Comparison of ENCODE assay signal across 1 cellular context in the genomic region with DNA sequence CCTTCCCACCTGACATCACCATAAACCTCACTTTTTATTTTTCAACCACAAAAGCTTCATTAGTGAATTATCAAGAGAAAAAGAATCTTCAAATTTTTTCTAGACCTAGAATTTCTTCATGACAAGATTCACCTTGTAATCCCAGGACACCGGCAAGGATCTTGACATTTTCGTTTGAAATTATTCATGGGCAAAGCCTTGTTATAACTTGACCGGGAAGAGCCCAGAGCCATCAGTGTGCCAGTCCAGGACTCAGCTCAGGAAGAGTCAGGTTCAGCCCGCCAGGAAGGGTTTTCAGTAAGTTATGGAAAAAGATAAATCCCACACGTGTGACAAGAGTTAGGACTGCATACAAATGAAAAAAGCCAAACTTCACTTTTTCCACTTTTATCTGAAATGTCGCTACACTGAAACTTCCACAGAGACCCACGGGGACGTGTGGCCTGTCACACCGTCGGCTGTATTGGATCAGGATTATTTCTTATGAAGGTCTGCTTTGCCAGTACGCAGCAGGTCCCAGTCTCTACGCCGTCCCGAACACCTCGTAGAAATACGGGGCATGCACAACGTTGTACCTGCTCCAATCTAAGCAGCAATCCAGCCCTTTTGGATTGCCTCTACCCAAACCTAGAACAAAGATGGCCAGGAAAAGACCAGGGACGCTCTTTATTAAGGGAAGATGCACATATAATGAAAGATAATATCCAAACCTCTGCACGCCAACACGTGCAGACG.
TF ChIP-seq lines count a peak whose summit lies in the region.

No MANE protein-coding gene starts in this region.

TF ChIP-seq in H1, 55 proteins besides CTCF, POLR2A, EP300 and RAD21:
- TF ChIP-seq RBBP5 (IDR thresholded peaks at IDR 0.05; ENCODE audit: borderline replicate concordance, low read depth, low read length), result no peak
- TF ChIP-seq ASH2L (IDR thresholded peaks at IDR 0.05; ENCODE audit: low read length), result no peak
- no peak for TF ChIP-seq SP2 (IDR thresholded peaks at IDR 0.05; ENCODE audit: low read length)
- no peak for TF ChIP-seq TEAD4 (IDR thresholded peaks at IDR 0.05; ENCODE audit: low read depth, low read length)
- no peak for TF ChIP-seq SIN3A (conservative IDR thresholded peaks at IDR 0.05 in 1 of 2, IDR thresholded peaks at IDR 0.05 in 1 of 2; ENCODE audit: low read depth in 1 of 2, low read length in 2 of 2)
- TF ChIP-seq, protein P1, sequence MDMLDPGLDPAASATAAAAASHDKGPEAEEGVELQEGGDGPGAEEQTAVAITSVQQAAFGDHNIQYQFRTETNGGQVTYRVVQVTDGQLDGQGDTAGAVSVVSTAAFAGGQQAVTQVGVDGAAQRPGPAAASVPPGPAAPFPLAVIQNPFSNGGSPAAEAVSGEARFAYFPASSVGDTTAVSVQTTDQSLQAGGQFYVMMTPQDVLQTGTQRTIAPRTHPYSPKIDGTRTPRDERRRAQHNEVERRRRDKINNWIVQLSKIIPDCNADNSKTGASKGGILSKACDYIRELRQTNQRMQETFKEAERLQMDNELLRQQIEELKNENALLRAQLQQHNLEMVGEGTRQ (IDR thresholded peaks at IDR 0.05; ENCODE audit: low read length), result no peak
- no peak for TF ChIP-seq TCF12 (IDR thresholded peaks at IDR 0.05; ENCODE audit: low read depth, low read length)
- TF ChIP-seq BCL11A (IDR thresholded peaks at IDR 0.05; ENCODE audit: low read depth in 2 of 2, low read length in 2 of 2), result no peak
- no peak for TF ChIP-seq CHD2 (IDR thresholded peaks at IDR 0.05; ENCODE audit: low read length)
- TF ChIP-seq CTBP2 (IDR thresholded peaks at IDR 0.05; ENCODE audit: borderline replicate concordance, insufficient read depth, insufficient read length, low read length), result no peak
- TF ChIP-seq SP1 (IDR thresholded peaks at IDR 0.05; ENCODE audit: low read depth, low read length), result no peak
- no peak for TF ChIP-seq NRF1 (IDR thresholded peaks at IDR 0.05; ENCODE audit: low read depth, low read length)
- no peak for TF ChIP-seq JUND (IDR thresholded peaks at IDR 0.05; ENCODE audit: low read length)
- TF ChIP-seq POU5F1 (IDR thresholded peaks at IDR 0.05; ENCODE audit: low read depth, low read length), result no peak
- no peak for TF ChIP-seq TBP (IDR thresholded peaks at IDR 0.05; ENCODE audit: low read depth, low read length)
- TF ChIP-seq EGR1 (IDR thresholded peaks at IDR 0.05; ENCODE audit: borderline replicate concordance, low read depth, low read length), result no peak
TF ChIP-seq in H1: peak in this region for 0.
